ENCODE assay signal across 8 cellular contexts in genomic region chr12:54304187-54304810, GRCh38. TPM values are rescaled to one million over a fixed set of nuclear protein-coding genes. Genes with fewer than 3 reads are reported as not detected.
DNase-seq lines count a peak whose midpoint lies in the region; ATAC-seq, FAIRE-seq and TF ChIP-seq lines count a peak whose summit lies in the region.
"Had no signal": no experiment of that assay in that cellular context is flagged by ENCODE, and none has a peak within 500 bp of the region (broad histone marks: within the 10 kb centered on the region; RNA-seq: fewer than 3 reads in every experiment).

No MANE protein-coding gene starts in this region.

- no peak for TF ChIP-seq CTCF in D721Med (IDR thresholded peaks at IDR 0.05; ENCODE audit: insufficient read depth, missing control alignments)

- WGBS in right cardiac atrium: 12% methylated on average over 12 of the region's 12 CpGs

- peaks cover 2% of the 10 kb centered on the region for H3K36me3 Mint-ChIP-seq in T-helper 17 cell (ENCODE audit: low read depth)
- H3K36me3 Mint-ChIP-seq in activated CD4-positive, alpha-beta T cell treated with anti-CD3 and anti-CD28 coated beads, Interleukin-2, amount 10 ng/mL, durations not matched to agents 7 days and 5 days (ENCODE audit: low read depth): no peaks in the 10 kb centered on the region

- FAIRE-seq in D721Med (lab: Jason Lieb, UNC): no peak

- H3K4me3 Mint-ChIP-seq in T-helper 17 cell: peak overlapping the region; percentile 43
- H3K4me3 Mint-ChIP-seq in activated CD4-positive, alpha-beta T cell treated with anti-CD3 and anti-CD28 coated beads, Interleukin-2, amount 10 ng/mL, durations not matched to agents 7 days and 5 days: no peak overlapping the region

- no peak overlapping the region for H3K4me3 ChIP-seq in right cardiac atrium (ENCODE audit: low read length)

- H3K27ac Mint-ChIP-seq in T-helper 17 cell: no peak overlapping the region
- no peak overlapping the region for H3K27ac Mint-ChIP-seq in activated CD4-positive, alpha-beta T cell treated with anti-CD3 and anti-CD28 coated beads, Interleukin-2, amount 10 ng/mL, durations not matched to agents 7 days and 5 days

- CTCF ChIA-PET in activated CD4-positive, alpha-beta T cell treated with anti-CD3 and anti-CD28 coated beads, Interleukin-2, amount 10 ng/mL, durations not matched to agents 7 days and 5 days (lab: Charles Lee): no interaction called here

- no peaks in the 10 kb centered on the region for H3K27me3 ChIP-seq in right cardiac atrium (ENCODE audit: control insufficient read depth, insufficient read depth)

- H3K4me1 ChIP-seq in right cardiac atrium (ENCODE audit: control insufficient read depth, insufficient read depth, low read length): no peaks in the 10 kb centered on the region

- DNase-seq in HUDEP-2 (lab: John Stamatoyannopoulos, UW; ENCODE audit: unreplicated experiment in 76 of 76): peak in 75 of 76 experiments; percentile 75 to 99 (median 98)
- no peak for DNase-seq in T-helper 17 cell
- DNase-seq in right cardiac atrium: peak; percentile 79 to 88 (median 86)
- DNase-seq in stimulated activated naive CD8-positive, alpha-beta T cell treated with anti-CD3 and anti-CD28 coated beads, Interleukin-15, Interleukin-2, amounts not matched to agents 100 U/mL and 50 U/mL, for 24 hours: peak; percentile 33
- no peak for DNase-seq in cerebellum (ENCODE audit: low spot score)
- DNase-seq in D721Med (ENCODE audit: insufficient read length, low spot score): no peak
- DNase-seq in activated CD4-positive, alpha-beta T cell treated with anti-CD3 and anti-CD28 coated beads, Interleukin-2, amount 10 ng/mL, durations not matched to agents 7 days and 5 days: no peak

- H3K9me3 Mint-ChIP-seq in activated CD4-positive, alpha-beta T cell treated with anti-CD3 and anti-CD28 coated beads, Interleukin-2, amount 10 ng/mL, durations not matched to agents 7 days and 5 days: no peaks in the 10 kb centered on the region

- H3K27ac ChIP-seq in right cardiac atrium (ENCODE audit: low read length): no peak overlapping the region

- ATAC-seq in T-helper 17 cell (peak; percentile 45), right cardiac atrium (peak; percentile 72 to 83)
- peak; percentile 47 for ATAC-seq in stimulated activated naive CD8-positive, alpha-beta T cell treated with anti-CD3 and anti-CD28 coated beads, Interleukin-15, Interleukin-2, amounts not matched to agents 100 U/mL and 50 U/mL, for 24 hours

- H3K9me3 ChIP-seq in T-helper 17 cell (ENCODE audit: control insufficient read depth, low read length, poor library complexity, severe bottlenecking): no peaks in the 10 kb centered on the region
- no peaks in the 10 kb centered on the region for H3K9me3 ChIP-seq in right cardiac atrium (ENCODE audit: control insufficient read depth, low read length)

- H3K4me1 Mint-ChIP-seq in T-helper 17 cell: peaks cover 26% of the 10 kb centered on the region
- peaks cover 33% of the 10 kb centered on the region for H3K4me1 Mint-ChIP-seq in activated CD4-positive, alpha-beta T cell treated with anti-CD3 and anti-CD28 coated beads, Interleukin-2, amount 10 ng/mL, durations not matched to agents 7 days and 5 days

- intact Hi-C loops in right cardiac atrium (cut with DNase I): no loop called here

- H3K27me3 Mint-ChIP-seq in T-helper 17 cell: peaks cover 46% of the 10 kb centered on the region
- H3K27me3 Mint-ChIP-seq in activated CD4-positive, alpha-beta T cell treated with anti-CD3 and anti-CD28 coated beads, Interleukin-2, amount 10 ng/mL, durations not matched to agents 7 days and 5 days: peaks cover 64% of the 10 kb centered on the region

- POLR2A ChIA-PET in activated CD4-positive, alpha-beta T cell treated with anti-CD3 and anti-CD28 coated beads, Interleukin-2, amount 10 ng/mL, durations not matched to agents 7 days and 5 days (lab: Charles Lee): no interaction called here

RNA-seq across cellular contexts. Expression of gene NFE2, which starts 3.5 kb away (rescaled TPM):
- 10 to 100 TPM in 1 of 2 donors, 1 to 10 TPM in 1; 2.5 to 26.4 TPM for total RNA-seq in T-helper 17 cell
- total RNA-seq in right cardiac atrium: under 1 TPM; 0.28 to 0.97 (median 0.37) TPM
- 0.32 TPM for polyA plus RNA-seq in right cardiac atrium
- total RNA-seq in cerebellum: 1.3 TPM
- total RNA-seq in activated CD4-positive, alpha-beta T cell treated with anti-CD3 and anti-CD28 coated beads, Interleukin-2, amount 10 ng/mL, durations not matched to agents 7 days and 5 days: not detected
- total RNA-seq: epithelial cell of proximal tubule had no signal

RNA-seq across cellular contexts. Expression of gene COPZ1, which starts 20.6 kb away (rescaled TPM):
- total RNA-seq in T-helper 17 cell (10 to 100 TPM; 58.6 to 63.3 TPM), right cardiac atrium (100 to 1,000 TPM; 103 to 120 (median 119) TPM), cerebellum (52.3 TPM)
- polyA plus RNA-seq in right cardiac atrium: 112 TPM
- total RNA-seq in activated CD4-positive, alpha-beta T cell treated with anti-CD3 and anti-CD28 coated beads, Interleukin-2, amount 10 ng/mL, durations not matched to agents 7 days and 5 days: 100 to 1,000 TPM; 113 to 124 TPM

RNA-seq across cellular contexts. Expression of gene HNRNPA1, which starts 23.8 kb away (rescaled TPM):
- total RNA-seq in T-helper 17 cell (1,000 to 10,000 TPM; 1,531 to 1,582 TPM), right cardiac atrium (100 to 1,000 TPM; 425 to 572 (median 530) TPM), cerebellum (451 TPM)
- polyA plus RNA-seq in right cardiac atrium: 405 TPM
- 1,000 to 10,000 TPM; 1,432 to 1,554 TPM for total RNA-seq in activated CD4-positive, alpha-beta T cell treated with anti-CD3 and anti-CD28 coated beads, Interleukin-2, amount 10 ng/mL, durations not matched to agents 7 days and 5 days

RNA-seq across cellular contexts. Expression of gene CBX5, which starts 24.4 kb away (rescaled TPM):
- total RNA-seq in T-helper 17 cell: 10 to 100 TPM; 31.1 to 34.9 TPM
- total RNA-seq in right cardiac atrium: 10 to 100 TPM; 55.1 to 68.2 (median 57.1) TPM
- polyA plus RNA-seq in right cardiac atrium: 23.0 TPM
- total RNA-seq in cerebellum: 149 TPM
- total RNA-seq in activated CD4-positive, alpha-beta T cell treated with anti-CD3 and anti-CD28 coated beads, Interleukin-2, amount 10 ng/mL, durations not matched to agents 7 days and 5 days: 100 to 1,000 TPM; 145 to 170 TPM

RNA-seq across cellular contexts. Expression of gene GPR84, which starts 60.0 kb away (rescaled TPM):
- total RNA-seq in T-helper 17 cell: under 1 TPM; 0.57 to 0.99 TPM
- total RNA-seq in right cardiac atrium: under 1 TPM; 0.39 to 0.71 (median 0.46) TPM
- polyA plus RNA-seq in right cardiac atrium: 0.20 TPM
- total RNA-seq in cerebellum: 0.36 TPM
- total RNA-seq in activated CD4-positive, alpha-beta T cell treated with anti-CD3 and anti-CD28 coated beads, Interleukin-2, amount 10 ng/mL, durations not matched to agents 7 days and 5 days: under 1 TPM; 0.15 to 0.33 TPM
- total RNA-seq: epithelial cell of proximal tubule had no signal

Comparison
In these comparisons a context has a peak if more than half of its experiments do, and no peak if none do; other contexts are left out.
1. DNase-seq: peak in HUDEP-2 (75 of 76), right cardiac atrium (3 of 3) and stimulated activated naive CD8-positive, alpha-beta T cell treated with anti-CD3 and anti-CD28 coated beads, Interleukin-15, Interleukin-2, amounts not matched to agents 100 U/mL and 50 U/mL, for 24 hours (single experiment); none in T-helper 17 cell (0 of 3), cerebellum (single experiment), D721Med (single experiment) and activated CD4-positive, alpha-beta T cell treated with anti-CD3 and anti-CD28 coated beads, Interleukin-2, amount 10 ng/mL, durations not matched to agents 7 days and 5 days (single experiment).
2. Peak in every context shown above with its lines, with median percentiles within 50 percentile points of each other: ATAC-seq.